16 cellular contexts compared by ENCODE assay signal in genomic region chr17:67542219-67543114, GRCh38.
DNase-seq lines count a peak whose midpoint lies in the region; ATAC-seq and TF ChIP-seq lines count a peak whose summit lies in the region.
"Had no signal": no experiment of that assay in that cellular context is flagged by ENCODE, and none has a peak within 500 bp of the region (broad histone marks: within the 10 kb centered on the region; RNA-seq: fewer than 3 reads in every experiment).

No MANE protein-coding gene starts in this region.

- no peak for TF ChIP-seq CTCF in glutamatergic neuron (IDR thresholded peaks at IDR 0.05; ENCODE audit: partially characterized antibody, unreplicated experiment)

- H3K27me3 Mint-ChIP-seq in glutamatergic neuron (ENCODE audit: unreplicated experiment), result peaks cover 1% of the 10 kb centered on the region
- H3K27me3 Mint-ChIP-seq in stimulated activated naive CD8-positive, alpha-beta T cell treated with anti-CD3 and anti-CD28 coated beads, Interleukin-15, Interleukin-2, amounts not matched to agents 100 ng/mL and 50 ng/mL, for 24 hours, result no peaks in the 10 kb centered on the region

- peaks cover 15% of the 10 kb centered on the region for H3K4me1 Mint-ChIP-seq in glutamatergic neuron (ENCODE audit: low read depth, unreplicated experiment)
- peaks cover 14% of the 10 kb centered on the region for H3K4me1 Mint-ChIP-seq in stimulated activated naive CD8-positive, alpha-beta T cell treated with anti-CD3 and anti-CD28 coated beads, Interleukin-15, Interleukin-2, amounts not matched to agents 100 ng/mL and 50 ng/mL, for 24 hours (ENCODE audit: low read depth)

- H3K36me3 Mint-ChIP-seq in glutamatergic neuron (ENCODE audit: unreplicated experiment), result no peaks in the 10 kb centered on the region
- peaks cover 11% of the 10 kb centered on the region for H3K36me3 Mint-ChIP-seq in stimulated activated naive CD8-positive, alpha-beta T cell treated with anti-CD3 and anti-CD28 coated beads, Interleukin-15, Interleukin-2, amounts not matched to agents 100 ng/mL and 50 ng/mL, for 24 hours (ENCODE audit: low read depth)

- H3K4me3 Mint-ChIP-seq in glutamatergic neuron (ENCODE audit: unreplicated experiment), result no peak overlapping the region
- no peak overlapping the region for H3K4me3 Mint-ChIP-seq in stimulated activated naive CD8-positive, alpha-beta T cell treated with anti-CD3 and anti-CD28 coated beads, Interleukin-15, Interleukin-2, amounts not matched to agents 100 ng/mL and 50 ng/mL, for 24 hours

- peak overlapping the region; percentile 59 for H3K27ac Mint-ChIP-seq in glutamatergic neuron (ENCODE audit: unreplicated experiment)
- H3K27ac Mint-ChIP-seq in stimulated activated naive CD8-positive, alpha-beta T cell treated with anti-CD3 and anti-CD28 coated beads, Interleukin-15, Interleukin-2, amounts not matched to agents 100 ng/mL and 50 ng/mL, for 24 hours, result peak overlapping the region; percentile 22

- H3K9me3 Mint-ChIP-seq in glutamatergic neuron (ENCODE audit: unreplicated experiment), result peaks cover 1% of the 10 kb centered on the region
- H3K9me3 Mint-ChIP-seq in stimulated activated naive CD8-positive, alpha-beta T cell treated with anti-CD3 and anti-CD28 coated beads, Interleukin-15, Interleukin-2, amounts not matched to agents 100 ng/mL and 50 ng/mL, for 24 hours, result no peaks in the 10 kb centered on the region

- peak; percentile 14 for DNase-seq in activated CD4-positive, alpha-beta T cell treated with anti-CD3 and anti-CD28 coated beads for 48 hours
- DNase-seq in activated CD4-positive, alpha-beta T cell treated with anti-CD3 and anti-CD28 coated beads for 4 hours, result no peak
- peak; percentile 17 for DNase-seq in stimulated activated CD4-positive, alpha-beta T cell treated with anti-CD3 and anti-CD28 coated beads, Interleukin-4, amount 100 ng/mL, for 24 hours
- no peak for DNase-seq in stimulated activated CD4-positive, alpha-beta T cell treated with anti-CD3 and anti-CD28 coated beads, Interleukin-4, amount 100 ng/mL, for 1 hour
- no peak for DNase-seq in glutamatergic neuron
- DNase-seq in activated effector memory CD4-positive, alpha-beta T cell treated with Interleukin-2 at 50 U/mL for 16 hours, result no peak
- DNase-seq: C1 segment of cervical spinal cord, Caco-2, GOT3, NCI-H1694, NCI-H2107, NCI-H345, NCI-H526 treated with DMSO at 0.1 percent for 48 hours, PC-9 had no signal

- no peak for ATAC-seq in GM18909 (IDR thresholded peaks at IDR 0.05; ENCODE audit: poor library complexity, unreplicated experiment)

Comparison
In these comparisons a context has a peak if more than half of its experiments do, and no peak if none do; other contexts are left out.
1. DNase-seq: peak in activated CD4-positive, alpha-beta T cell treated with anti-CD3 and anti-CD28 coated beads for 48 hours (single experiment) and stimulated activated CD4-positive, alpha-beta T cell treated with anti-CD3 and anti-CD28 coated beads, Interleukin-4, amount 100 ng/mL, for 24 hours (single experiment); none in activated CD4-positive, alpha-beta T cell treated with anti-CD3 and anti-CD28 coated beads for 4 hours (0 of 2), stimulated activated CD4-positive, alpha-beta T cell treated with anti-CD3 and anti-CD28 coated beads, Interleukin-4, amount 100 ng/mL, for 1 hour (single experiment), glutamatergic neuron (single experiment) and activated effector memory CD4-positive, alpha-beta T cell treated with Interleukin-2 at 50 U/mL for 16 hours (single experiment).